ENCODE assay signal across 8 cellular contexts in genomic region chr2:213150315-213150951, GRCh38. TPM values are rescaled to one million over a fixed set of nuclear protein-coding genes. Genes with fewer than 3 reads are reported as not detected.
DNase-seq lines count a peak whose midpoint lies in the region; ATAC-seq and TF ChIP-seq lines count a peak whose summit lies in the region.

No MANE protein-coding gene starts in this region.

- peaks cover 2% of the 10 kb centered on the region for H3K79me2 ChIP-seq in trophoblast cell (ENCODE audit: control insufficient read depth, insufficient read depth, low read length, poor library complexity)

- no peak overlapping the region for H3K14ac ChIP-seq in trophoblast cell (ENCODE audit: low read length)

- no peaks in the 10 kb centered on the region for H3K9me3 Mint-ChIP-seq in activated T-cell treated with anti-CD3 and anti-CD28 coated beads, Interleukin-2, amount 50 U/mL, for 4 hours
- H3K9me3 Mint-ChIP-seq in glutamatergic neuron (ENCODE audit: unreplicated experiment), result peaks cover 3% of the 10 kb centered on the region

- H2BK5ac ChIP-seq in trophoblast cell (ENCODE audit: low read depth, low read length, poor library complexity), result peak overlapping the region; percentile 33

- no peak overlapping the region for H3K9ac ChIP-seq in trophoblast cell (ENCODE audit: low read length)

- no peak overlapping the region for H3K27ac Mint-ChIP-seq in glutamatergic neuron (ENCODE audit: unreplicated experiment)

- H3K79me1 ChIP-seq in trophoblast cell (ENCODE audit: low read length), result peaks cover 13% of the 10 kb centered on the region

- no peaks in the 10 kb centered on the region for H3K27me3 ChIP-seq in trophoblast cell (ENCODE audit: insufficient read depth, low read length)

- H3K4me3 ChIP-seq in WI38 (ENCODE audit: low read depth, low read length) (peak overlapping the region; percentile 85), trophoblast cell (ENCODE audit: low read depth, low read length) (peak overlapping the region; percentile 18)

- no peak overlapping the region for H2AFZ ChIP-seq in trophoblast cell (ENCODE audit: insufficient read depth, low read length, poor library complexity)

- H2AK5ac ChIP-seq in trophoblast cell (ENCODE audit: low read length), result no peak overlapping the region

- H4K8ac ChIP-seq in trophoblast cell (ENCODE audit: low read depth, low read length), result peak overlapping the region; percentile 70

- H3K23ac ChIP-seq in trophoblast cell (ENCODE audit: low read length), result no peak overlapping the region

- H3K18ac ChIP-seq in trophoblast cell (ENCODE audit: low read length), result no peak overlapping the region

- peak overlapping the region; percentile 13 for H4K91ac ChIP-seq in trophoblast cell (ENCODE audit: low read depth, low read length)

- TF ChIP-seq CTCF in WI38 (IDR thresholded peaks at IDR 0.05; ENCODE audit: low read depth, low read length), result no peak
- no peak for TF ChIP-seq CTCF in glutamatergic neuron (IDR thresholded peaks at IDR 0.05; ENCODE audit: partially characterized antibody, unreplicated experiment)

- H3K4me1 ChIP-seq in trophoblast cell (ENCODE audit: control insufficient read depth in 1 of 2, insufficient read depth in 2 of 2, low read length in 2 of 2), result no peaks in the 10 kb centered on the region

- peaks cover 30% of the 10 kb centered on the region for H3K4me1 Mint-ChIP-seq in activated T-cell treated with anti-CD3 and anti-CD28 coated beads, Interleukin-2, amount 50 U/mL, for 4 hours (ENCODE audit: low read depth)
- peaks cover 18% of the 10 kb centered on the region for H3K4me1 Mint-ChIP-seq in glutamatergic neuron (ENCODE audit: low read depth, unreplicated experiment)

- H3K4me3 Mint-ChIP-seq in activated T-cell treated with anti-CD3 and anti-CD28 coated beads, Interleukin-2, amount 50 U/mL, for 4 hours, result peak overlapping the region; percentile 89
- H3K4me3 Mint-ChIP-seq in glutamatergic neuron (ENCODE audit: unreplicated experiment), result peak overlapping the region; percentile 99

- H3K4me2 ChIP-seq in trophoblast cell (ENCODE audit: low read length), result peak overlapping the region; percentile 80

- H2BK12ac ChIP-seq in trophoblast cell (ENCODE audit: low read length), result peak overlapping the region; percentile 43

- no peaks in the 10 kb centered on the region for H3K36me3 ChIP-seq in trophoblast cell (ENCODE audit: control insufficient read depth in 1 of 2, insufficient read depth in 2 of 2, low read length in 2 of 2)

- no CpG with 5 or more reads among the region's 9 CpGs for WGBS in trophoblast cell (ENCODE audit: extremely low coverage, insufficient coverage, insufficient read length)

- H3K27ac ChIP-seq in trophoblast cell (ENCODE audit: low read depth, low read length), result peak overlapping the region; percentile 34

- peak overlapping the region; percentile 31 for H2BK120ac ChIP-seq in trophoblast cell (ENCODE audit: insufficient read depth, low read length, poor library complexity)

- H3K9me3 ChIP-seq in trophoblast cell (ENCODE audit: insufficient read depth, low read depth, low read length), result no peaks in the 10 kb centered on the region

- H3K27me3 Mint-ChIP-seq in activated T-cell treated with anti-CD3 and anti-CD28 coated beads, Interleukin-2, amount 50 U/mL, for 4 hours (ENCODE audit: low read depth), result peaks cover 32% of the 10 kb centered on the region
- H3K27me3 Mint-ChIP-seq in glutamatergic neuron (ENCODE audit: unreplicated experiment), result no peaks in the 10 kb centered on the region

- H3K4ac ChIP-seq in trophoblast cell (ENCODE audit: low read depth, low read length), result peak overlapping the region; percentile 58

- no peak overlapping the region for H4K12ac ChIP-seq in trophoblast cell (ENCODE audit: low read depth, low read length)

- no peak for DNase-seq in activated T-cell treated with anti-CD3 and anti-CD28 coated beads, Interleukin-2, amount 50 U/mL, for 4 hours
- no peak for DNase-seq in activated T-cell treated with anti-CD3 and anti-CD28 coated beads, Interleukin-2, amount 50 U/mL, for 1 hour
- DNase-seq in glutamatergic neuron, result peak; percentile 18
- DNase-seq in trophoblast cell, result peak; percentile 27 to 81
- DNase-seq in NK-92 (lab: John Stamatoyannopoulos, UW; ENCODE audit: unreplicated experiment), result no peak

- no peak for ATAC-seq in activated T-cell treated with anti-CD3 and anti-CD28 coated beads, Interleukin-2, amount 50 U/mL, for 4 hours
- no peak for ATAC-seq in GM19452 (IDR thresholded peaks at IDR 0.05; ENCODE audit: unreplicated experiment)
- no peak for ATAC-seq in HG03442 (IDR thresholded peaks at IDR 0.05; ENCODE audit: unreplicated experiment)

- no peaks in the 10 kb centered on the region for H3K36me3 Mint-ChIP-seq in activated T-cell treated with anti-CD3 and anti-CD28 coated beads, Interleukin-2, amount 50 U/mL, for 4 hours (ENCODE audit: insufficient read depth)
- H3K36me3 Mint-ChIP-seq in glutamatergic neuron (ENCODE audit: unreplicated experiment), result no peaks in the 10 kb centered on the region

RNA-seq across cellular contexts. Expression of gene IKZF2, which starts 1.0 kb away (rescaled TPM):
- 10 to 100 TPM in 2 of 3 donors, 1 to 10 TPM in 1; 8.0 to 11.2 (median 10.5) TPM for total RNA-seq in activated T-cell treated with anti-CD3 and anti-CD28 coated beads, Interleukin-2, amount 50 U/mL, for 4 hours
- total RNA-seq in glutamatergic neuron (ENCODE audit: unreplicated experiment), result 1.8 TPM
- polyA plus RNA-seq in trophoblast cell (2013), result 2.0 and 2.6 TPM in 2 replicates

Comparison
In these comparisons a context has a peak if more than half of its experiments do, and no peak if none do; other contexts are left out.
1. DNase-seq: peak in glutamatergic neuron (single experiment) and trophoblast cell (2 of 2); none in activated T-cell treated with anti-CD3 and anti-CD28 coated beads, Interleukin-2, amount 50 U/mL, for 4 hours (single experiment), activated T-cell treated with anti-CD3 and anti-CD28 coated beads, Interleukin-2, amount 50 U/mL, for 1 hour (single experiment) and NK-92 (single experiment).